In genomic region chr1:200960948-200961340, GRCh38 we compare ENCODE assay signal across 17 cellular contexts.
A peak's percentile ranks its signal among the peaks of the same experiment; 100 is the strongest.
DNase-seq lines count a peak whose midpoint lies in the region; ATAC-seq and TF ChIP-seq lines count a peak whose summit lies in the region.
"Had no signal": no experiment of that assay in that cellular context is flagged by ENCODE, and none has a peak within 500 bp of the region (broad histone marks: within the 10 kb centered on the region; RNA-seq: fewer than 3 reads in every experiment).

No MANE protein-coding gene starts in this region.

- H3K27ac ChIP-seq in DOHH2 (ENCODE audit: low read depth, low read length) = no peak overlapping the region
- no peak overlapping the region for H3K27ac ChIP-seq in OCI-LY7 (ENCODE audit: low read depth, low read length, poor library complexity, severe bottlenecking)
- H3K27ac ChIP-seq: BLaER1 treated with 17β-estradiol and CSF1 and Interleukin-3, amounts not matched to agents 10 nM and 100 nM; HL-60; SK-N-MC had no signal

- no peaks in the 10 kb centered on the region for H3F3A ChIP-seq in DOHH2 (ENCODE audit: control insufficient read depth, insufficient read depth)

- H3K4me2 ChIP-seq in DOHH2 (ENCODE audit: low read length) (peak overlapping the region; percentile 53), OCI-LY7 (ENCODE audit: low read length) (peak overlapping the region; percentile 61)

- POLR2A ChIA-PET in OCI-LY7 (lab: Charles Lee) = interaction anchor here (1.1 kb wide), 1 partner anchor 65 kb away, joined by 4 read pairs; no protein-coding TSS in a partner anchor

- no TSS peak for BruUV-seq in OCI-LY7 (replicated peaks; lab: Mats Ljungman, UMichigan)

- no peaks in the 10 kb centered on the region for H3K27me3 ChIP-seq in DOHH2 (ENCODE audit: control insufficient read depth, low read length)
- H3K27me3 ChIP-seq: BLaER1 treated with 17β-estradiol and CSF1 and Interleukin-3, amounts not matched to agents 10 nM and 100 nM had no signal

- H3K4me1 ChIP-seq in DOHH2 (ENCODE audit: control insufficient read depth, low read length) (peaks cover 15% of the 10 kb centered on the region), OCI-LY7 (ENCODE audit: insufficient read depth, low read length, poor library complexity, severe bottlenecking) (peaks cover 19% of the 10 kb centered on the region)
- H3K4me1 ChIP-seq: HAP-1 had no signal

- H4K20me1 ChIP-seq in DOHH2 (ENCODE audit: control insufficient read depth, insufficient read depth, low read depth, low read length) (no peaks in the 10 kb centered on the region), OCI-LY7 (ENCODE audit: insufficient read depth, low read length) (no peaks in the 10 kb centered on the region)
- H4K20me1 ChIP-seq: BLaER1 treated with 17β-estradiol and CSF1 and Interleukin-3, amounts not matched to agents 10 nM and 100 nM had no signal

- H3K9me2 ChIP-seq in DOHH2 (replicated peaks; ENCODE audit: control insufficient read depth, low read length) = no peaks in the 10 kb centered on the region
- no peaks in the 10 kb centered on the region for H3K9me2 ChIP-seq in OCI-LY7 (ENCODE audit: insufficient read depth, low read length)

- H3K4me3 ChIP-seq in DOHH2 (ENCODE audit: low read length) = no peak overlapping the region
- H3K4me3 ChIP-seq in OCI-LY7 (ENCODE audit: low read depth, low read length, poor library complexity, severe bottlenecking) = peak overlapping the region; percentile 22
- H3K4me3 ChIP-seq: BLaER1 treated with 17β-estradiol and CSF1 and Interleukin-3, amounts not matched to agents 10 nM and 100 nM; HAP-1; SK-N-MC had no signal

- ATAC-seq in HG02759 (IDR thresholded peaks at IDR 0.05; ENCODE audit: unreplicated experiment) = peak; percentile 50
- ATAC-seq in HG03378 (IDR thresholded peaks at IDR 0.05; ENCODE audit: unreplicated experiment) = no peak

- H3K9me3 ChIP-seq in DOHH2 (ENCODE audit: control insufficient read depth, insufficient read depth, low read length) (no peaks in the 10 kb centered on the region), OCI-LY7 (ENCODE audit: low read length) (no peaks in the 10 kb centered on the region)
- H3K9me3 ChIP-seq: BLaER1 treated with 17β-estradiol and CSF1 and Interleukin-3, amounts not matched to agents 10 nM and 100 nM; HAP-1 had no signal

- H3K79me2 ChIP-seq in DOHH2 (ENCODE audit: control insufficient read depth, low read length) (no peaks in the 10 kb centered on the region), OCI-LY7 (ENCODE audit: insufficient read depth, low read depth, low read length) (no peaks in the 10 kb centered on the region)

- H3K36me3 ChIP-seq in DOHH2 (ENCODE audit: control insufficient read depth, low read length) = no peaks in the 10 kb centered on the region
- no peaks in the 10 kb centered on the region for H3K36me3 ChIP-seq in OCI-LY7 (ENCODE audit: insufficient read depth, low read length)
- H3K36me3 ChIP-seq: BLaER1 treated with 17β-estradiol and CSF1 and Interleukin-3, amounts not matched to agents 10 nM and 100 nM; HAP-1 had no signal

- TF ChIP-seq CTCF in DOHH2 (IDR thresholded peaks at IDR 0.05; ENCODE audit: low read depth, low read length, poor library complexity, severe bottlenecking) (no peak), OCI-LY7 (conservative IDR thresholded peaks at IDR 0.05; ENCODE audit: low read length) (no peak)

- CTCF ChIA-PET in OCI-LY7 (lab: Charles Lee; ENCODE audit: unreplicated experiment) = interaction anchor here (0.5 to 1.4 kb wide), 2 partner anchors 10 to 1228 kb away, joined by 4 read pairs; no protein-coding TSS in a partner anchor

- intact Hi-C loops in OCI-LY7 (cut with micrococcal nuclease; ENCODE audit: unreplicated experiment) = no loop called here

- DNase-seq in OCI-LY7 (ENCODE audit: low spot score) (peak; percentile 25), mesenteric fat pad (ENCODE audit: low spot score) (peak; percentile 24), NOMO-1 treated with dmso at 0.1 percent for 144 hours (lab: John Stamatoyannopoulos, UW; ENCODE audit: unreplicated experiment) (no peak), HT-29 (ENCODE audit: low spot score) (no peak)
- DNase-seq in central memory CD4-positive, alpha-beta T cell = no peak
- DNase-seq: CD8-positive, alpha-beta memory T cell; MM.1S; NCI-H1105 treated with DMSO at 0.1 percent for 48 hours; NCI-H1694 treated with DMSO at 0.1 percent for 48 hours; SHP77 had no signal

- H2AFZ ChIP-seq in OCI-LY7 (ENCODE audit: low read length) = peak overlapping the region; percentile 8; the same call in 1 of the 2 replicates

Comparison
In these comparisons a context has a peak if more than half of its experiments do, and no peak if none do; other contexts are left out.
1. DNase-seq: peak in OCI-LY7 (single experiment) and mesenteric fat pad (single experiment); none in NOMO-1 treated with dmso at 0.1 percent for 144 hours (single experiment), HT-29 (single experiment) and central memory CD4-positive, alpha-beta T cell (single experiment).